9 cellular contexts compared by ENCODE assay signal in genomic region chr6:166540631-166541331, GRCh38. TPM values are rescaled to one million over a fixed set of nuclear protein-coding genes. Genes with fewer than 3 reads are reported as not detected.
DNase-seq lines count a peak whose midpoint lies in the region; ATAC-seq lines count a peak whose summit lies in the region.
"Had no signal": no experiment of that assay in that cellular context is flagged by ENCODE, and none has a peak within 500 bp of the region (broad histone marks: within the 10 kb centered on the region; RNA-seq: fewer than 3 reads in every experiment).

No MANE protein-coding gene starts in this region.

- H3K27me3 Mint-ChIP-seq in central memory CD8-positive, alpha-beta T cell, result no peaks in the 10 kb centered on the region

- H3K4me3 ChIP-seq in skeletal muscle satellite cell (ENCODE audit: low read length), result peak overlapping the region; percentile 62

- peak overlapping the region; percentile 92 for H3K27ac Mint-ChIP-seq in central memory CD8-positive, alpha-beta T cell (ENCODE audit: low read depth)
- H3K27ac Mint-ChIP-seq: nephron had no signal

- H3K36me3 Mint-ChIP-seq in central memory CD8-positive, alpha-beta T cell (ENCODE audit: insufficient read depth), result peaks cover 2% of the 10 kb centered on the region

- peaks cover 52% of the 10 kb centered on the region for H3K36me3 ChIP-seq in skeletal muscle satellite cell (ENCODE audit: insufficient read depth, low read length)

- H3K4me1 ChIP-seq in skeletal muscle satellite cell (ENCODE audit: control insufficient read depth, insufficient read depth, low read length), result peaks cover 31% of the 10 kb centered on the region

- peak overlapping the region; percentile 72 for H3K9ac ChIP-seq in skeletal muscle satellite cell (ENCODE audit: low read depth, low read length)

- H3K4me2 ChIP-seq in skeletal muscle satellite cell (ENCODE audit: low read length), result peak overlapping the region; percentile 82

- no peaks in the 10 kb centered on the region for H3K9me3 Mint-ChIP-seq in central memory CD8-positive, alpha-beta T cell
- H3K9me3 Mint-ChIP-seq: nephron had no signal

- peak overlapping the region; percentile 84 for H3K4me3 Mint-ChIP-seq in central memory CD8-positive, alpha-beta T cell
- H3K4me3 Mint-ChIP-seq: nephron had no signal

- ATAC-seq in GM18907 (IDR thresholded peaks at IDR 0.05; ENCODE audit: unreplicated experiment) (peak; percentile 95), HG02970 (IDR thresholded peaks at IDR 0.05; ENCODE audit: low FRiP score, unreplicated experiment) (peak; percentile 89)
- peak; percentile 92 for ATAC-seq in central memory CD8-positive, alpha-beta T cell (replicated peaks; ENCODE audit: extremely low read depth, poor library complexity, severe bottlenecking)

- peaks cover 33% of the 10 kb centered on the region for H3K4me1 Mint-ChIP-seq in central memory CD8-positive, alpha-beta T cell

- no peaks in the 10 kb centered on the region for H3K9me3 ChIP-seq in skeletal muscle satellite cell (replicated peaks; ENCODE audit: low read length)

- DNase-seq in T-helper 2 cell, result peak in 4 of 5 experiments; percentile 23 to 84 (median 52)
- DNase-seq in central memory CD8-positive, alpha-beta T cell (ENCODE audit: low spot score in 2 of 2), result peak; percentile 17 to 60
- no peak for DNase-seq in NCI-H2171 (lab: John Stamatoyannopoulos, UW)
- DNase-seq in Kasumi-1 (lab: John Stamatoyannopoulos, UW), result no peak
- no peak for DNase-seq in RKO (ENCODE audit: low spot score)

- no peaks in the 10 kb centered on the region for H3K27me3 ChIP-seq in skeletal muscle satellite cell (ENCODE audit: control insufficient read depth, insufficient read depth, low read length)

RNA-seq across cellular contexts. Expression of gene RAMACL, which starts 45.7 kb away (rescaled TPM):
- 2.6 and 3.5 TPM in 2 replicates for total RNA-seq in skeletal muscle satellite cell (2012; rRNA removed)

Comparison
In these comparisons a context has a peak if more than half of its experiments do, and no peak if none do; other contexts are left out.
1. DNase-seq: peak in T-helper 2 cell (4 of 5) and central memory CD8-positive, alpha-beta T cell (2 of 2); none in NCI-H2171 (single experiment), Kasumi-1 (0 of 2) and RKO (single experiment).
2. Peak in every context shown above with its lines, with median percentiles within 50 percentile points of each other: ATAC-seq.